25 cellular contexts compared by ENCODE assay signal in the genomic region with DNA sequence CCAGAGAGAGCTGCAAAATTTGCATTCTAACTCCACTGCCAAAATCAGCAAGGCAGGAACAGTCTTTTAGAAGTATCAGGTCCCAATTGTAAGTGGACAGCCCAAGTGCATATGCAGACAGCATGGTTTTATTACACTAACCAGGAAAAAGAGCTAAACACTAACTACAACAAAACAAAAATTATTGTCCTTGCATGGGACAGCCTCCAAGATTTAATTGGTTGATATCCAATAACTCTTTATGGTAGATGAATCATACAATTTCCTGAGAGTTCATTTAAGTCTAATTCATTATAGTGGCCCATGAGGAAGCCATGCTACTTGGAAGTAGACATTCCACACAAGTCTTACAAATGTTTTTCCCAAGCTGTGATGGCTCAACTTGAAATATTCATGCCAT.
A peak's percentile ranks its signal among the peaks of the same experiment; 100 is the strongest.
DNase-seq lines count a peak whose midpoint lies in the region; ATAC-seq and TF ChIP-seq lines count a peak whose summit lies in the region.
"Had no signal": no experiment of that assay in that cellular context is flagged by ENCODE, and none has a peak within 500 bp of the region (broad histone marks: within the 10 kb centered on the region; RNA-seq: fewer than 3 reads in every experiment).

No MANE protein-coding gene starts in this region.

- H3K9me3 Mint-ChIP-seq in natural killer cell treated with Interleukin-12 subunit alpha and Interleukin-12 subunit beta and Interleukin-15 and Interleukin-18, amount 100 ng/mL, for 72 hours = peaks cover 9% of the 10 kb centered on the region

- H3K27ac Mint-ChIP-seq in natural killer cell treated with Interleukin-12 subunit alpha and Interleukin-12 subunit beta and Interleukin-15 and Interleukin-18, amount 100 ng/mL, for 72 hours = no peak overlapping the region
- H3K27ac Mint-ChIP-seq: CD4-positive, CD25-positive, alpha-beta regulatory T cell; natural killer cell had no signal

- no peak for ATAC-seq in natural killer cell treated with Interleukin-12 subunit alpha and Interleukin-12 subunit beta and Interleukin-15 and Interleukin-18, amount 100 ng/mL, for 72 hours
- ATAC-seq: activated T-cell treated with anti-CD3 and anti-CD28 coated beads, Interleukin-2, amount 50 U/mL, for 4 hours; natural killer cell; pancreas; Right ventricle myocardium inferior; sciatic nerve had no signal

- H3K4me3 Mint-ChIP-seq in natural killer cell treated with Interleukin-12 subunit alpha and Interleukin-12 subunit beta and Interleukin-15 and Interleukin-18, amount 100 ng/mL, for 72 hours = no peak overlapping the region
- H3K4me3 Mint-ChIP-seq: activated T-cell treated with anti-CD3 and anti-CD28 coated beads, Interleukin-2, amount 50 U/mL, for 4 hours; CD4-positive, CD25-positive, alpha-beta regulatory T cell; natural killer cell had no signal

- H3K36me3 Mint-ChIP-seq in natural killer cell treated with Interleukin-12 subunit alpha and Interleukin-12 subunit beta and Interleukin-15 and Interleukin-18, amount 100 ng/mL, for 72 hours = peaks cover 7% of the 10 kb centered on the region
- H3K36me3 Mint-ChIP-seq: CD4-positive, CD25-positive, alpha-beta regulatory T cell; natural killer cell had no signal

- in situ Hi-C loops in astrocyte of the cerebellum (cut with HindIII; ENCODE audit: low sequenced_read_pairs) (no loop called here), KBM-7 (cut with MboI; ENCODE audit: low pct_unique_long_range_greater_than_20kb, low sequenced_read_pairs) (no loop called here)

- intact Hi-C loops in A673 (cut with micrococcal nuclease; ENCODE audit: unreplicated experiment) = no loop called here

- no peak overlapping the region for H3K27ac ChIP-seq in A673 (ENCODE audit: low read depth, low read length, poor library complexity, severe bottlenecking)
- H3K27ac ChIP-seq: pancreas, testis had no signal

- no peaks in the 10 kb centered on the region for H3K36me3 ChIP-seq in A673 (ENCODE audit: insufficient read depth, low read length, poor library complexity, severe bottlenecking)
- H3K36me3 ChIP-seq: pancreas had no signal

- DNase-seq in A673 (ENCODE audit: low spot score) = peak; percentile 14
- DNase-seq in HCEC 1CT = peak; percentile 23
- peak; percentile 77 for DNase-seq in astrocyte of the cerebellum (ENCODE audit: low read depth)
- peak; percentile 86 for DNase-seq in fibroblast of mammary gland (ENCODE audit: low read depth)
- DNase-seq in GF-D8 (lab: John Stamatoyannopoulos, UW) = no peak
- no peak for DNase-seq in NCI-H1436 (lab: John Stamatoyannopoulos, UW)
- no peak for DNase-seq in KBM-7
- DNase-seq in natural killer cell treated with Interleukin-12 subunit alpha and Interleukin-12 subunit beta and Interleukin-15 and Interleukin-18, amount 100 ng/mL, for 72 hours (ENCODE audit: low spot score) = no peak
- DNase-seq: activated CD8-positive, alpha-beta memory T cell treated with anti-CD3 and anti-CD28 coated beads for 24 hours; activated naive CD4-positive, alpha-beta T cell treated with anti-CD3 and anti-CD28 coated beads, Interleukin-2, amount 50 U/mL, for 16 hours; activated T-cell treated with anti-CD3 and anti-CD28 coated beads, Interleukin-2, amount 50 U/mL, for 4 hours; anterior cingulate cortex; CD4-positive, CD25-positive, alpha-beta regulatory T cell; DMS79 treated with DMSO at 0.1 percent for 48 hours; effector memory CD4-positive, alpha-beta T cell; H7; kidney; mesendoderm; natural killer cell; NCI-H1417 treated with DMSO at 0.1 percent for 48 hours; NCI-H526; pancreas; testis had no signal

- no peaks in the 10 kb centered on the region for H3K9me3 ChIP-seq in A673 (ENCODE audit: low read depth, low read length, poor library complexity, severe bottlenecking)
- H3K9me3 ChIP-seq: pancreas, testis had no signal

- no peak overlapping the region for H3K4me3 ChIP-seq in A673 (ENCODE audit: low read depth, low read length, poor library complexity, severe bottlenecking)
- H3K4me3 ChIP-seq in astrocyte of the cerebellum (ENCODE audit: low read depth, low read length) = no peak overlapping the region
- no peak overlapping the region for H3K4me3 ChIP-seq in fibroblast of mammary gland (ENCODE audit: control insufficient read depth, low read depth, low read length)
- H3K4me3 ChIP-seq: pancreas, testis had no signal

- TF ChIP-seq CTCF in A673 (conservative IDR thresholded peaks at IDR 0.05; ENCODE audit: low read depth, low read length) (no peak), astrocyte of the cerebellum (IDR thresholded peaks at IDR 0.05; ENCODE audit: low read depth, low read length, missing control alignments) (no peak), fibroblast of mammary gland (conservative IDR thresholded peaks at IDR 0.05; ENCODE audit: control insufficient read depth, insufficient read depth, low read depth, low read length) (no peak)

- POLR2A ChIA-PET in A673 (lab: Charles Lee; ENCODE audit: low non-redundant PET) = no interaction called here

- BruUV-seq in A673 (replicated peaks; lab: Mats Ljungman, UMichigan) = no TSS peak

- H3K27me3 Mint-ChIP-seq in natural killer cell treated with Interleukin-12 subunit alpha and Interleukin-12 subunit beta and Interleukin-15 and Interleukin-18, amount 100 ng/mL, for 72 hours = peaks cover 17 to 21% of the 10 kb centered on the region in 2 donors

- no peaks in the 10 kb centered on the region for H3K27me3 ChIP-seq in A673 (replicated peaks; ENCODE audit: insufficient read depth, low read depth, low read length, poor library complexity)
- H3K27me3 ChIP-seq: pancreas, testis had no signal

- no peaks in the 10 kb centered on the region for H3K4me1 ChIP-seq in A673 (ENCODE audit: insufficient read depth, low read length, poor library complexity, severe bottlenecking)
- H3K4me1 ChIP-seq: pancreas, testis had no signal

- no peaks in the 10 kb centered on the region for H3K4me1 Mint-ChIP-seq in natural killer cell treated with Interleukin-12 subunit alpha and Interleukin-12 subunit beta and Interleukin-15 and Interleukin-18, amount 100 ng/mL, for 72 hours (ENCODE audit: low read depth in 2 of 2)
- H3K4me1 Mint-ChIP-seq: CD4-positive, CD25-positive, alpha-beta regulatory T cell; natural killer cell had no signal

- CTCF ChIA-PET in A673 (lab: Charles Lee) = no interaction called here

Comparison
In these comparisons a context has a peak if more than half of its experiments do, and no peak if none do; other contexts are left out.
1. DNase-seq: peak in A673 (single experiment), HCEC 1CT (single experiment), astrocyte of the cerebellum (single experiment) and fibroblast of mammary gland (single experiment); none in GF-D8 (single experiment), NCI-H1436 (single experiment), KBM-7 (single experiment) and natural killer cell treated with Interleukin-12 subunit alpha and Interleukin-12 subunit beta and Interleukin-15 and Interleukin-18, amount 100 ng/mL, for 72 hours (single experiment).